20 cellular contexts compared by ENCODE assay signal in the genomic region with DNA sequence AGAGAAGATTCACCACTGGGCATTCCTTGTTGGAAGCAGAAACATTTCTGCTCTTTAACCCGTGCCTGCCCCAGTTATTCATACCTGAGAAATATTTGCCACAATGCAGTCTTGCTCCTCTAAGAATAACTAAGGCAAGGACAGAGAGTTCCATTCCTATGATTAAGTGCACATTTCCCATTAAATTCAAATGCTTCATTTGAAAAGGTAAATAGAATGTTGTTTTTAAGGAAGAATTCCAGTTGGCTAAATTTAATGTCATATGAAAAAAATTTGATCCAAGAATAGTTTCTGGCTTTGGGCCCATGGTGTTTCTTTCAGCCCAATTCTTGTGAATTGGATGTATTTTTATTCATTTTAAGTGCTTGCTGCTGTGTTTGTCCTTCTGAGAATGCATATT.
DNase-seq lines count a peak whose midpoint lies in the region; ATAC-seq, FAIRE-seq and TF ChIP-seq lines count a peak whose summit lies in the region.
"Had no signal": no experiment of that assay in that cellular context is flagged by ENCODE, and none has a peak within 500 bp of the region (broad histone marks: within the 10 kb centered on the region; RNA-seq: fewer than 3 reads in every experiment).

No MANE protein-coding gene starts in this region.

- DNase-seq in HS-5 (ENCODE audit: low read depth) (peak; percentile 29), brain microvascular endothelial cell (peak; percentile 16), kidney (no peak), thyroid gland (no peak), MV-4-11 (lab: John Stamatoyannopoulos, UW) (no peak)
- no peak for DNase-seq in activated CD4-positive, CD25-positive, alpha-beta regulatory T cell (lab: John Stamatoyannopoulos, UW)
- DNase-seq: activated CD4-positive, alpha-beta T cell treated with anti-CD3 and anti-CD28 coated beads, Interleukin-2, amount 50 U/mL, for 48 hours; activated gamma-delta T cell; cerebellar nuclear complex; esophagus squamous epithelium; H9; mucosa of descending colon; NCI-H1436 treated with DMSO at 0.1 percent for 48 hours; NCI-H524 treated with DMSO at 0.1 percent for 48 hours; psoas muscle; stimulated activated CD4-positive, alpha-beta T cell treated with anti-CD3 and anti-CD28 coated beads, Interleukin-2, amount 100 ng/mL, for 48 hours; T1000 had no signal

- no peak overlapping the region for H3K9ac ChIP-seq in kidney (ENCODE audit: low read length in 2 of 2)

- H3K27me3 ChIP-seq in brain microvascular endothelial cell (replicated peaks) (no peaks in the 10 kb centered on the region), thyroid gland (no peaks in the 10 kb centered on the region)
- H3K27me3 ChIP-seq: esophagus squamous epithelium had no signal

- TF ChIP-seq CTCF in brain microvascular endothelial cell (IDR thresholded peaks at IDR 0.05; ENCODE audit: low read depth, low read length, missing control alignments) (no peak), kidney (IDR thresholded peaks at IDR 0.05; ENCODE audit: borderline replicate concordance, extremely low read depth, insufficient read depth) (no peak), thyroid gland (IDR thresholded peaks at IDR 0.05) (no peak)

- no peaks in the 10 kb centered on the region for H3K36me3 ChIP-seq in brain microvascular endothelial cell (replicated peaks)
- H3K36me3 ChIP-seq in kidney (ENCODE audit: control insufficient read depth in 1 of 2, insufficient read depth in 2 of 2, low read length in 2 of 2) = no peaks in the 10 kb centered on the region
- H3K36me3 ChIP-seq in thyroid gland = no peaks in the 10 kb centered on the region
- H3K36me3 ChIP-seq: esophagus squamous epithelium had no signal

- no peak overlapping the region for H3K4me3 ChIP-seq in brain microvascular endothelial cell (ENCODE audit: low read depth, low read length)
- no peak overlapping the region for H3K4me3 ChIP-seq in kidney (ENCODE audit: low read length in 2 of 2)
- no peak overlapping the region for H3K4me3 ChIP-seq in thyroid gland (replicated peaks in 1 of 3)
- H3K4me3 ChIP-seq: esophagus squamous epithelium, mucosa of descending colon, psoas muscle had no signal

- H3K27ac ChIP-seq in brain microvascular endothelial cell (peak overlapping the region; percentile 12), kidney (ENCODE audit: low read depth in 2 of 2, low read length in 2 of 2) (no peak overlapping the region), thyroid gland (peak overlapping the region; percentile 17 to 77 (median 51))
- H3K27ac ChIP-seq: psoas muscle had no signal

- intact Hi-C loops in kidney (cut with DNase I) (no loop called here), thyroid gland (cut with DNase I) (no loop called here)

- H3K4me1 ChIP-seq in kidney (ENCODE audit: control insufficient read depth in 1 of 2, insufficient read depth in 1 of 2, low read depth in 1 of 2, low read length in 2 of 2) = no peaks in the 10 kb centered on the region
- H3K4me1 ChIP-seq in thyroid gland = peaks cover 19 to 40% of the 10 kb centered on the region in 2 donors

- in situ Hi-C loops in brain microvascular endothelial cell (cut with HindIII; ENCODE audit: low pct_ligation_motif_present, low sequenced_read_pairs) = no loop called here

- ATAC-seq in HG03354 (IDR thresholded peaks at IDR 0.05; ENCODE audit: poor library complexity, severe bottlenecking, unreplicated experiment) (no peak), GM18502 (IDR thresholded peaks at IDR 0.05; ENCODE audit: poor library complexity, unreplicated experiment) (no peak)
- ATAC-seq: mucosa of descending colon; psoas muscle; stimulated activated effector memory CD8-positive, alpha-beta T cell treated with anti-CD3 and anti-CD28 coated beads, Interleukin-12 subunit alpha, Interleukin-12 subunit beta, amount 100 ng/mL, for 72 hours had no signal

- peak; percentile 32 for FAIRE-seq in kidney (lab: Jason Lieb, UNC)

- no peak for TF ChIP-seq POLR2A in thyroid gland (IDR thresholded peaks at IDR 0.05)

- no peaks in the 10 kb centered on the region for H3K9me3 ChIP-seq in kidney (ENCODE audit: control insufficient read depth in 1 of 2, low read length in 2 of 2)
- H3K9me3 ChIP-seq in thyroid gland = no peaks in the 10 kb centered on the region
- H3K9me3 ChIP-seq: esophagus squamous epithelium had no signal

- 48 to 52% methylated on average over 1 of the region's 1 CpG for WGBS in thyroid gland, 2 donors

Comparison
In these comparisons a context has a peak if more than half of its experiments do, and no peak if none do; other contexts are left out.
1. DNase-seq: peak in HS-5 (single experiment) and brain microvascular endothelial cell (single experiment); none in kidney (single experiment), thyroid gland (0 of 2), MV-4-11 (single experiment) and activated CD4-positive, CD25-positive, alpha-beta regulatory T cell (0 of 4).
2. H3K27ac ChIP-seq: peak in brain microvascular endothelial cell (single experiment) and thyroid gland (3 of 3); none in kidney (0 of 2).